ENCODE assay signal across 8 cellular contexts in genomic region chr7:45921699-45922519, GRCh38. TPM values are rescaled to one million over a fixed set of nuclear protein-coding genes. Genes with fewer than 3 reads are reported as not detected.
DNase-seq lines count a peak whose midpoint lies in the region; ATAC-seq and TF ChIP-seq lines count a peak whose summit lies in the region.

No MANE protein-coding gene starts in this region.

- H3K4me3 ChIP-seq in AG09309 (ENCODE audit: control insufficient read depth, low read depth, low read length) (peak overlapping the region; percentile 64), duodenal mucosa (ENCODE audit: low read depth in 1 of 2, low read length in 2 of 2) (peak overlapping the region; percentile 49 to 61), upper lobe of right lung (peak overlapping the region; percentile 49)

- DNase-seq in AG09309 (ENCODE audit: low read depth) (no peak), RPMI7951 (ENCODE audit: low read depth) (peak; percentile 69), lung microvascular endothelial cell (ENCODE audit: low read depth in 2 of 2) (peak; percentile 45 to 67), upper lobe of right lung (no peak)

- no peak overlapping the region for H3K9ac ChIP-seq in duodenal mucosa (ENCODE audit: low read depth in 1 of 2, low read length in 2 of 2)

- intact Hi-C loops in upper lobe of right lung (cut with DNase I), result no loop called here

- H3K4me1 ChIP-seq in duodenal mucosa (ENCODE audit: control insufficient read depth in 1 of 2, insufficient read depth in 2 of 2, low read length in 2 of 2), result peaks cover 13 to 26% of the 10 kb centered on the region in 2 donors
- H3K4me1 ChIP-seq in upper lobe of right lung, result peaks cover 15% of the 10 kb centered on the region

- H3K36me3 ChIP-seq in duodenal mucosa (ENCODE audit: control insufficient read depth in 1 of 2, insufficient read depth in 2 of 2, low read length in 2 of 2), result no peaks in the 10 kb centered on the region
- no peaks in the 10 kb centered on the region for H3K36me3 ChIP-seq in upper lobe of right lung

- H3K9me3 ChIP-seq in duodenal mucosa (ENCODE audit: control insufficient read depth in 1 of 2, low read length in 2 of 2) (no peaks in the 10 kb centered on the region), upper lobe of right lung (no peaks in the 10 kb centered on the region)

- H3K27ac ChIP-seq in duodenal mucosa (ENCODE audit: low read depth, low read length) (no peak overlapping the region), upper lobe of right lung (no peak overlapping the region)

- peaks cover 42 to 45% of the 10 kb centered on the region in 2 donors for H3K27me3 ChIP-seq in duodenal mucosa (ENCODE audit: control insufficient read depth in 1 of 2, insufficient read depth in 2 of 2, low read length in 2 of 2)
- H3K27me3 ChIP-seq in upper lobe of right lung, result peaks cover 48% of the 10 kb centered on the region

- peak; percentile 2 for ATAC-seq in upper lobe of right lung
- ATAC-seq in HG03280 (IDR thresholded peaks at IDR 0.05; ENCODE audit: unreplicated experiment), result no peak
- ATAC-seq in GM18498 (IDR thresholded peaks at IDR 0.05; ENCODE audit: unreplicated experiment), result no peak

- TF ChIP-seq CTCF in AG09309 (IDR thresholded peaks at IDR 0.05; ENCODE audit: control insufficient read depth, insufficient read depth, low read depth, low read length, missing control alignments), result peak; percentile 99
- peak; percentile 59 for TF ChIP-seq CTCF in GM12873 (IDR thresholded peaks at IDR 0.05; ENCODE audit: insufficient read depth, low read depth, low read length, missing control alignments)
- TF ChIP-seq CTCF in upper lobe of right lung (IDR thresholded peaks at IDR 0.05), result peak; percentile 72

RNA-seq across cellular contexts. Expression of gene IGFBP3, which starts 0.8 kb away (rescaled TPM):
- total RNA-seq in RPMI7951 (2014; rRNA removed; shearing (Covaris generic)), result 10.1 and 11.7 TPM in 2 replicates
- total RNA-seq in lung microvascular endothelial cell, result 1.5 and 2.4 TPM in 2 replicates
- total RNA-seq in upper lobe of right lung, result 87.0 TPM

RNA-seq across cellular contexts. Expression of gene IGFBP1, which starts 33.6 kb away (rescaled TPM):
- not detected in 2 replicates for total RNA-seq in RPMI7951 (2014; rRNA removed; shearing (Covaris generic))
- total RNA-seq in lung microvascular endothelial cell (0.20 TPM in 1 of 2 replicates, not detected in the other), upper lobe of right lung (not detected)

RNA-seq across cellular contexts. Expression of gene CCDC201, which starts 49.0 kb away (rescaled TPM):
- total RNA-seq in RPMI7951 (2014; rRNA removed; shearing (Covaris generic)), result not detected in 2 replicates
- total RNA-seq in lung microvascular endothelial cell (not detected in 2 replicates), upper lobe of right lung (not detected)

Comparison
In these comparisons a context has a peak if more than half of its experiments do, and no peak if none do; other contexts are left out.
1. DNase-seq: peak in RPMI7951 (single experiment) and lung microvascular endothelial cell (2 of 2); none in AG09309 (single experiment) and upper lobe of right lung (single experiment).
2. Peak in every context shown above with its lines, with median percentiles within 50 percentile points of each other: H3K4me3 ChIP-seq and CTCF ChIP-seq.